Comparison of ENCODE assay signal across 31 cellular contexts in genomic region chr10:116306847-116307246, GRCh38. TPM values are rescaled to one million over a fixed set of nuclear protein-coding genes. Genes with fewer than 3 reads are reported as not detected.
"Had no signal": no experiment of that assay in that cellular context is flagged by ENCODE, and none has a peak within 500 bp of the region (broad histone marks: within the 10 kb centered on the region; RNA-seq: fewer than 3 reads in every experiment).

No MANE protein-coding gene starts in this region.

- H3K9me3 ChIP-seq: esophagus squamous epithelium, gastrocnemius medialis, mucosa of descending colon, neutrophil, prostate gland, right atrium auricular region, sigmoid colon, transverse colon, upper lobe of right lung, uterus had no signal

- DNase-seq: dermis blood vessel endothelial cell; effector memory CD4-positive, alpha-beta T cell; esophagus squamous epithelium; gastrocnemius medialis; head of caudate nucleus; left ventricle myocardium superior; mucosa of descending colon; naive B cell; sigmoid colon; small intestine; stimulated activated CD4-positive, alpha-beta T cell treated with anti-CD3 and anti-CD28 coated beads, Interleukin-15, amount 100 ng/mL, for 24 hours; stimulated activated CD4-positive, alpha-beta T cell treated with anti-CD3 and anti-CD28 coated beads, Interleukin-2, amount 100 ng/mL, for 48 hours; stimulated activated naive B cell treated with anti-CD40 and anti-IgM and Interleukin-4, amounts not matched to agents 10 μg/mL and 1 μg/mL and 100 μg/mL, for 72 hours; stimulated activated naive CD8-positive, alpha-beta T cell treated with anti-CD3 and anti-CD28 coated beads, Interleukin-15, amount 100 ng/mL, for 72 hours; transverse colon; upper lobe of right lung; uterus had no signal

- H3K4me1 ChIP-seq: esophagus squamous epithelium, gastrocnemius medialis, prostate gland, right atrium auricular region, sigmoid colon, transverse colon, upper lobe of right lung, uterus had no signal

- H3K4me3 ChIP-seq: coronary artery, esophagus squamous epithelium, gastrocnemius medialis, lung, mucosa of descending colon, prostate gland, right atrium auricular region, sigmoid colon, transverse colon, upper lobe of right lung, uterus had no signal

- H3K27me3 ChIP-seq: esophagus squamous epithelium, gastrocnemius medialis, neutrophil, right atrium auricular region, sigmoid colon, transverse colon, upper lobe of right lung, uterus had no signal

- H3K27ac ChIP-seq: coronary artery, esophagus squamous epithelium, neutrophil, prostate gland, right atrium auricular region, sigmoid colon, transverse colon, upper lobe of right lung, uterus had no signal

- H3K36me3 ChIP-seq: esophagus squamous epithelium, gastrocnemius medialis, neutrophil, prostate gland, right atrium auricular region, sigmoid colon, transverse colon, upper lobe of right lung, uterus had no signal

- ATAC-seq: left ventricle myocardium superior; mucosa of descending colon; natural killer cell treated with Interleukin-12 subunit alpha and Interleukin-12 subunit beta and Interleukin-15 and Interleukin-18, amount 100 ng/mL, for 72 hours; stimulated activated naive B cell treated with anti-CD40 and anti-IgM and Interleukin-4, amounts not matched to agents 10 μg/mL and 1 μg/mL and 100 μg/mL, for 72 hours; stimulated activated naive CD8-positive, alpha-beta T cell treated with anti-CD3 and anti-CD28 coated beads, Interleukin-15, amount 100 ng/mL, for 72 hours; upper lobe of right lung had no signal

RNA-seq across cellular contexts. Expression of gene CCDC172, which starts 17.4 kb away (rescaled TPM):
- total RNA-seq: dermis blood vessel endothelial cell; endothelial cell of umbilical vein; epithelial cell of proximal tubule; esophagus squamous epithelium; fibroblast of villous mesenchyme; gastrocnemius medialis; glomerular endothelial cell; left ventricle myocardium superior; lung; mesothelial cell of epicardium; mucosa of descending colon; natural killer cell treated with Interleukin-12 subunit alpha and Interleukin-12 subunit beta and Interleukin-15 and Interleukin-18, amount 100 ng/mL, for 72 hours; neural crest cell; omental fat pad; right atrium auricular region; sigmoid colon; transverse colon; upper lobe of right lung; uterus had no signal
- polyA plus RNA-seq: endothelial cell of umbilical vein, keratinocyte, lung, sigmoid colon, small intestine had no signal

RNA-seq across cellular contexts. Expression of gene GFRA1, which starts 33.8 kb away (rescaled TPM):
- total RNA-seq: natural killer cell treated with Interleukin-12 subunit alpha and Interleukin-12 subunit beta and Interleukin-15 and Interleukin-18, amount 100 ng/mL, for 72 hours had no signal
- polyA plus RNA-seq: keratinocyte had no signal
